ENCODE assay signal across 1 cellular context in the genomic region with DNA sequence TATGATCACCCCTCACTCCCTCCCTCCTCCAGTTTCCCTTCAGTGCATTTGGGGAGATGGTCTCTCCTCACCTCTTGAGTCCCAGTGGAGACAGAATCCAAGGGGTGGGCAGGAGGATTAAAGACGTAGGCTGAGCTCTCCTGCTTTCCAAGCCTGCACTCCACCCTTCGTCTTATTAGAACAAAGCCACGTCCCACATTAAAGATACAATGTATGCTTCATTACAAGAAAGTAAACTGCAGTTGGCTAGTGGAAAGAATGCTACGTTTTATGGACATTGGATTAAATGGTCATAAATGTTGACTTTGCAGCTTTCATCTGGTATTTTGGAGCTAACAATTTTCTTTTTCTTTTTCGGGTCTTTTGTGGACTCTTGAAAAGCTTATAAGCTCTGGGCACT.
TF ChIP-seq lines count a peak whose summit lies in the region.

No MANE protein-coding gene starts in this region.

TF ChIP-seq in H1, 55 proteins besides CTCF, POLR2A, EP300 and RAD21:
- TF ChIP-seq TAF1 (IDR thresholded peaks at IDR 0.05; ENCODE audit: low read depth, low read length): no peak
- TF ChIP-seq RNF2 (IDR thresholded peaks at IDR 0.05; ENCODE audit: borderline replicate concordance, low read depth, low read length, missing control alignments, poor library complexity, severe bottlenecking): no peak
- no peak for TF ChIP-seq ASH2L (IDR thresholded peaks at IDR 0.05; ENCODE audit: low read length)
- TF ChIP-seq SRF (IDR thresholded peaks at IDR 0.05; ENCODE audit: low read depth, low read length): no peak
- no peak for TF ChIP-seq SP2 (IDR thresholded peaks at IDR 0.05; ENCODE audit: low read length)
- no peak for TF ChIP-seq MAFK (IDR thresholded peaks at IDR 0.05; ENCODE audit: low read depth, low read length)
- no peak for TF ChIP-seq RXRA (IDR thresholded peaks at IDR 0.05; ENCODE audit: insufficient read depth, low read depth, low read length)
- TF ChIP-seq TBP (IDR thresholded peaks at IDR 0.05; ENCODE audit: low read depth, low read length): no peak
- no peak for TF ChIP-seq SUZ12 (IDR thresholded peaks at IDR 0.05; ENCODE audit: low read length)
- no peak for TF ChIP-seq CHD2 (IDR thresholded peaks at IDR 0.05; ENCODE audit: low read length)
- no peak for TF ChIP-seq POU5F1 (IDR thresholded peaks at IDR 0.05; ENCODE audit: low read depth, low read length)
- no peak for TF ChIP-seq POLR2AphosphoS5 (IDR thresholded peaks at IDR 0.05; ENCODE audit: low read depth, low read length)
- TF ChIP-seq CBX5 (IDR thresholded peaks at IDR 0.05; ENCODE audit: low read depth, low read length): no peak
- no peak for TF ChIP-seq SP1 (IDR thresholded peaks at IDR 0.05; ENCODE audit: low read depth, low read length)
- TF ChIP-seq, protein P1, sequence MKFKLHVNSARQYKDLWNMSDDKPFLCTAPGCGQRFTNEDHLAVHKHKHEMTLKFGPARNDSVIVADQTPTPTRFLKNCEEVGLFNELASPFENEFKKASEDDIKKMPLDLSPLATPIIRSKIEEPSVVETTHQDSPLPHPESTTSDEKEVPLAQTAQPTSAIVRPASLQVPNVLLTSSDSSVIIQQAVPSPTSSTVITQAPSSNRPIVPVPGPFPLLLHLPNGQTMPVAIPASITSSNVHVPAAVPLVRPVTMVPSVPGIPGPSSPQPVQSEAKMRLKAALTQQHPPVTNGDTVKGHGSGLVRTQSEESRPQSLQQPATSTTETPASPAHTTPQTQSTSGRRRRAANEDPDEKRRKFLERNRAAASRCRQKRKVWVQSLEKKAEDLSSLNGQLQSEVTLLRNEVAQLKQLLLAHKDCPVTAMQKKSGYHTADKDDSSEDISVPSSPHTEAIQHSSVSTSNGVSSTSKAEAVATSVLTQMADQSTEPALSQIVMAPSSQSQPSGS (IDR thresholded peaks at IDR 0.05; ENCODE audit: low read length): no peak
- TF ChIP-seq, protein P2, sequence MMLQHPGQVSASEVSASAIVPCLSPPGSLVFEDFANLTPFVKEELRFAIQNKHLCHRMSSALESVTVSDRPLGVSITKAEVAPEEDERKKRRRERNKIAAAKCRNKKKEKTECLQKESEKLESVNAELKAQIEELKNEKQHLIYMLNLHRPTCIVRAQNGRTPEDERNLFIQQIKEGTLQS (IDR thresholded peaks at IDR 0.05; ENCODE audit: insufficient read depth, low read depth, low read length): no peak
- no peak for TF ChIP-seq BCL11A (IDR thresholded peaks at IDR 0.05; ENCODE audit: low read depth in 2 of 2, low read length in 2 of 2)
- TF ChIP-seq SAP30 (IDR thresholded peaks at IDR 0.05; ENCODE audit: insufficient read depth, insufficient replicate concordance, low read length): no peak
TF ChIP-seq in H1: peak in this region for 0.
